ENCODE assay signal across 8 cellular contexts in the genomic region with DNA sequence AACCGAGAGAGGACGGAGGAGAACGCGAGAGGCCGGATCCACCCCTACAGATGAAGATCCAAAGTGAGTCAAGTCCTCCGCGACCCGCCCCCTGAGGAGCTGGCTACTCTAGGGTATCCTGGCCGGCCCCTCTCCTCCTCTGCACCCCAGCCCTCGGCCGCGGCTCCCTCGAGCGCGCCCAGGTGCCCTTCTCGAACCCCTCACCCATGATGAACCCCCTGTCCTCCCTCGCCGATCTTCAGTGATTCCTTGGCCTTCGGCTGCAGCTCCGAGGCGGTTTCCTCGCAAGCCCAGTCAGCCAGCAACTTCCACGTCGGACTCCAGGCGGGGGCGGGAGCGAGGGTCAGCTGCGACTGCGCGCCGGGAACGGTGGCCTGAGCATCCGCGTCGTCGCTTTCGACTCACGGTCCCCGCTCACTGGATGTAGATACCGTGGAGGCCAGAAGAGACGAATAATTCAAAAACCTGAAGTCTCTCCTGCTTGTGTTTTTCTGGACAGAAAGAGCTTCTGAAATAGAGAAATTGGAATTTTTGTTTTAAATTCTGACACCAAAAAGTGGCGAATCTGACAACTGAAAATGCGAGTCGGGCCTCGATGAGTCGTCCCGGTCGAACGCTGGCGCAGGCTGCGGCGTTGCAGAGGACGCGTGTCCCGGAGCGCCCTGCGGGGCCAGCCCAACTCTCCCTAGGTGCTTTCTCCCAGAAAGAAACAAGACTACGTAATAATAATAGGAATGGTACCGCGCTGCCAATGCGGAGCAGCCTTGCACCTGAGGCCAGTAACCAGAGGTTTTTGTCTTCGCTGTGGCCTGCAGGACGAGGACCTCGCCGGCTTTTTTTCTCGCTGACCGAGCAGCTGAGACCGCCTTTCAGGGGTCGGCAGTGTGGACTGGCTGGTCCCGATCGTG. TPM values are rescaled to one million over a fixed set of nuclear protein-coding genes. Genes with fewer than 3 reads are reported as not detected.
DNase-seq lines count a peak whose midpoint lies in the region; ATAC-seq and TF ChIP-seq lines count a peak whose summit lies in the region.

A gene (minus strand): TSS at position 335 of the 908 bp plus-strand sequence. CDS start 127 bp downstream, at position 208.

- H3K36me3 Mint-ChIP-seq in activated T-helper 1 cell treated with anti-CD3 and anti-CD28 coated beads, Interleukin-12 subunit alpha, Interleukin-12 subunit beta, Interleukin-2, Interleukin-4 antibody, amounts not matched to agents 30 ng/mL and 10 ng/mL and 1 ng/mL, durations not matched to agents 14 hours and 24 hours and 36 hours (ENCODE audit: low read depth): peaks cover 2% of the 10 kb centered on the region
- H3K36me3 Mint-ChIP-seq in naive thymus-derived CD4-positive, alpha-beta T cell: no peaks in the 10 kb centered on the region
- no peaks in the 10 kb centered on the region for H3K36me3 Mint-ChIP-seq in stimulated activated memory B cell treated with anti-CD40 and anti-IgM and Interleukin-4, amounts not matched to agents 10 μg/mL and 1 μg/mL and 100 μg/mL, for 72 hours

- peaks cover 25% of the 10 kb centered on the region for H3K4me1 Mint-ChIP-seq in activated T-helper 1 cell treated with anti-CD3 and anti-CD28 coated beads, Interleukin-12 subunit alpha, Interleukin-12 subunit beta, Interleukin-2, Interleukin-4 antibody, amounts not matched to agents 30 ng/mL and 10 ng/mL and 1 ng/mL, durations not matched to agents 14 hours and 24 hours and 36 hours (ENCODE audit: low read depth)
- peaks cover 16 to 45% (median 30%) of the 10 kb centered on the region in 7 donors for H3K4me1 Mint-ChIP-seq in naive thymus-derived CD4-positive, alpha-beta T cell
- peaks cover 26% of the 10 kb centered on the region for H3K4me1 Mint-ChIP-seq in stimulated activated memory B cell treated with anti-CD40 and anti-IgM and Interleukin-4, amounts not matched to agents 10 μg/mL and 1 μg/mL and 100 μg/mL, for 72 hours

- peaks cover 9% of the 10 kb centered on the region for H3K27me3 Mint-ChIP-seq in activated T-helper 1 cell treated with anti-CD3 and anti-CD28 coated beads, Interleukin-12 subunit alpha, Interleukin-12 subunit beta, Interleukin-2, Interleukin-4 antibody, amounts not matched to agents 30 ng/mL and 10 ng/mL and 1 ng/mL, durations not matched to agents 14 hours and 24 hours and 36 hours (ENCODE audit: insufficient read depth)
- peaks cover 0 to 11% (median 2%) of the 10 kb centered on the region in 5 donors for H3K27me3 Mint-ChIP-seq in naive thymus-derived CD4-positive, alpha-beta T cell
- no peaks in the 10 kb centered on the region for H3K27me3 Mint-ChIP-seq in stimulated activated memory B cell treated with anti-CD40 and anti-IgM and Interleukin-4, amounts not matched to agents 10 μg/mL and 1 μg/mL and 100 μg/mL, for 72 hours

- peak within 1 kb of the TSS; percentile 60 for H3K27ac ChIP-seq in DOHH2 (ENCODE audit: low read depth, low read length)
- peak within 1 kb of the TSS; percentile 68 for H3K27ac ChIP-seq in KMS-11
- peak within 1 kb of the TSS; percentile 85 for H3K27ac ChIP-seq in naive thymus-derived CD4-positive, alpha-beta T cell (ENCODE audit: low read depth, low read length)

- H3K9ac ChIP-seq in KMS-11: peak within 1 kb of the TSS; percentile 78

- H3K79me2 ChIP-seq in DOHH2 (ENCODE audit: control insufficient read depth, low read length): peaks cover 54% of the 10 kb centered on the region
- peaks cover 24% of the 10 kb centered on the region; the same call in 1 of the 2 replicates for H3K79me2 ChIP-seq in KMS-11 (ENCODE audit: insufficient read depth, low read depth)

- POLR2A ChIA-PET in naive thymus-derived CD4-positive, alpha-beta T cell (lab: Charles Lee): interaction anchor here (0.6 to 2.0 kb wide), 5 partner anchors 422 to 654 kb away, joined by 3 to 9 read pairs (median 3); a partner anchor contains a TSS

- H3K4me2 ChIP-seq in DOHH2 (ENCODE audit: low read length) (peak within 1 kb of the TSS; percentile 96), KMS-11 (peak within 1 kb of the TSS; percentile 95)

- H3K27me3 ChIP-seq in DOHH2 (ENCODE audit: control insufficient read depth, low read length) (no peaks in the 10 kb centered on the region), KMS-11 (ENCODE audit: insufficient read depth, low read depth) (no peaks in the 10 kb centered on the region)
- H3K27me3 ChIP-seq in naive thymus-derived CD4-positive, alpha-beta T cell (ENCODE audit: control insufficient read depth in 2 of 2, insufficient read depth in 2 of 2, low read length in 2 of 2): no peaks in the 10 kb centered on the region

- no peaks in the 10 kb centered on the region for H3K9me3 ChIP-seq in DOHH2 (ENCODE audit: control insufficient read depth, insufficient read depth, low read length)
- no peaks in the 10 kb centered on the region for H3K9me3 ChIP-seq in naive thymus-derived CD4-positive, alpha-beta T cell (ENCODE audit: control insufficient read depth in 2 of 3, low read length in 3 of 3)

- TF ChIP-seq CTCF in DOHH2 (IDR thresholded peaks at IDR 0.05; ENCODE audit: low read depth, low read length, poor library complexity, severe bottlenecking): no peak
- no peak for TF ChIP-seq CTCF in KMS-11 (conservative IDR thresholded peaks at IDR 0.05; ENCODE audit: low read depth, low read length)

- H4K20me1 ChIP-seq in DOHH2 (ENCODE audit: control insufficient read depth, insufficient read depth, low read depth, low read length): 0 out of 2 replicates have a peak, but pooled peaks cover 4% of the 10 kb centered on the region
- H4K20me1 ChIP-seq in KMS-11 (ENCODE audit: insufficient read depth): no peaks in the 10 kb centered on the region

- H3K27ac Mint-ChIP-seq in activated T-helper 1 cell treated with anti-CD3 and anti-CD28 coated beads, Interleukin-12 subunit alpha, Interleukin-12 subunit beta, Interleukin-2, Interleukin-4 antibody, amounts not matched to agents 30 ng/mL and 10 ng/mL and 1 ng/mL, durations not matched to agents 14 hours and 24 hours and 36 hours: peak within 1 kb of the TSS; percentile 95
- H3K27ac Mint-ChIP-seq in naive thymus-derived CD4-positive, alpha-beta T cell: peak within 1 kb of the TSS; percentile 82 to 98 (median 95)
- peak within 1 kb of the TSS; percentile 96 for H3K27ac Mint-ChIP-seq in stimulated activated memory B cell treated with anti-CD40 and anti-IgM and Interleukin-4, amounts not matched to agents 10 μg/mL and 1 μg/mL and 100 μg/mL, for 72 hours

- H3K4me3 Mint-ChIP-seq in activated T-helper 1 cell treated with anti-CD3 and anti-CD28 coated beads, Interleukin-12 subunit alpha, Interleukin-12 subunit beta, Interleukin-2, Interleukin-4 antibody, amounts not matched to agents 30 ng/mL and 10 ng/mL and 1 ng/mL, durations not matched to agents 14 hours and 24 hours and 36 hours: peak within 1 kb of the TSS; percentile 99
- H3K4me3 Mint-ChIP-seq in naive thymus-derived CD4-positive, alpha-beta T cell: peak within 1 kb of the TSS; percentile 92 to 99 (median 98)
- peak within 1 kb of the TSS; percentile 92 for H3K4me3 Mint-ChIP-seq in stimulated activated memory B cell treated with anti-CD40 and anti-IgM and Interleukin-4, amounts not matched to agents 10 μg/mL and 1 μg/mL and 100 μg/mL, for 72 hours

- H2AFZ ChIP-seq in KMS-11 (ENCODE audit: low read depth): peak within 1 kb of the TSS; percentile 90

- peaks cover 10% of the 10 kb centered on the region for H3K36me3 ChIP-seq in DOHH2 (ENCODE audit: control insufficient read depth, low read length)
- no peaks in the 10 kb centered on the region for H3K36me3 ChIP-seq in KMS-11 (ENCODE audit: insufficient read depth)
- peaks cover 0 to 7% (median 0%) of the 10 kb centered on the region in 3 experiments for H3K36me3 ChIP-seq in naive thymus-derived CD4-positive, alpha-beta T cell (ENCODE audit: control insufficient read depth in 2 of 3, insufficient read depth in 3 of 3, low read length in 3 of 3)

- DNase-seq in RPMI7951 (ENCODE audit: low read depth) (peak; percentile 85), fibroblast of gingiva (ENCODE audit: low read depth) (peak; percentile 89)
- peak; percentile 68 for DNase-seq in activated T-helper 1 cell treated with anti-CD3 and anti-CD28 coated beads, Interleukin-12 subunit alpha, Interleukin-12 subunit beta, Interleukin-2, Interleukin-4 antibody, amounts not matched to agents 30 ng/mL and 10 ng/mL and 1 ng/mL, durations not matched to agents 14 hours and 24 hours and 36 hours (ENCODE audit: low spot score)
- DNase-seq in naive thymus-derived CD4-positive, alpha-beta T cell: peak; percentile 41 to 85 (median 65)

- intact Hi-C loops in activated T-helper 1 cell treated with anti-CD3 and anti-CD28 coated beads, Interleukin-12 subunit alpha, Interleukin-12 subunit beta, Interleukin-2, Interleukin-4 antibody, amounts not matched to agents 30 ng/mL and 10 ng/mL and 1 ng/mL, durations not matched to agents 14 hours and 24 hours and 36 hours (cut with micrococcal nuclease): loop anchor here (1.0 to 5.0 kb wide), 5 partner anchors 127 to 470 kb away; a partner anchor contains a TSS
- intact Hi-C loops in naive thymus-derived CD4-positive, alpha-beta T cell (cut with micrococcal nuclease): loop anchor here (1.0 to 5.0 kb wide), 6 partner anchors 125 to 1140 kb away; a partner anchor contains a TSS

- H3K4me1 ChIP-seq in DOHH2 (ENCODE audit: control insufficient read depth, low read length) (peaks cover 17% of the 10 kb centered on the region), KMS-11 (ENCODE audit: low read depth, poor library complexity, severe bottlenecking) (peaks cover 17% of the 10 kb centered on the region)
- H3K4me1 ChIP-seq in naive thymus-derived CD4-positive, alpha-beta T cell (ENCODE audit: control insufficient read depth in 2 of 2, insufficient read depth in 2 of 2, low read length in 2 of 2): peaks cover 0 to 15% of the 10 kb centered on the region in 2 donors

- no peaks in the 10 kb centered on the region for H3K9me3 Mint-ChIP-seq in activated T-helper 1 cell treated with anti-CD3 and anti-CD28 coated beads, Interleukin-12 subunit alpha, Interleukin-12 subunit beta, Interleukin-2, Interleukin-4 antibody, amounts not matched to agents 30 ng/mL and 10 ng/mL and 1 ng/mL, durations not matched to agents 14 hours and 24 hours and 36 hours
- H3K9me3 Mint-ChIP-seq in naive thymus-derived CD4-positive, alpha-beta T cell: no peaks in the 10 kb centered on the region
- H3K9me3 Mint-ChIP-seq in stimulated activated memory B cell treated with anti-CD40 and anti-IgM and Interleukin-4, amounts not matched to agents 10 μg/mL and 1 μg/mL and 100 μg/mL, for 72 hours: no peaks in the 10 kb centered on the region

- no peaks in the 10 kb centered on the region for H3F3A ChIP-seq in DOHH2 (ENCODE audit: control insufficient read depth, insufficient read depth)

- peak; percentile 78 for ATAC-seq in GM21786 (IDR thresholded peaks at IDR 0.05; ENCODE audit: unreplicated experiment)
- peak; percentile 88 for ATAC-seq in naive thymus-derived CD4-positive, alpha-beta T cell
- ATAC-seq in stimulated activated memory B cell treated with anti-CD40 and anti-IgM and Interleukin-4, amounts not matched to agents 10 μg/mL and 1 μg/mL and 100 μg/mL, for 72 hours: peak; percentile 91

- H3K4me3 ChIP-seq in DOHH2 (ENCODE audit: low read length): peak within 1 kb of the TSS; percentile 100
- no peak within 1 kb of the TSS for H3K4me3 ChIP-seq in KMS-11 (IDR thresholded peaks at IDR 0.05; ENCODE audit: insufficient read depth, low read depth, low read length)
- H3K4me3 ChIP-seq in naive thymus-derived CD4-positive, alpha-beta T cell (ENCODE audit: low read length): peak within 1 kb of the TSS; percentile 97

- CTCF ChIA-PET in naive thymus-derived CD4-positive, alpha-beta T cell (lab: Charles Lee): interaction anchor here (0.6 to 1.7 kb wide), 5 partner anchors 16 to 432 kb away, joined by 3 to 4 read pairs (median 3); a partner anchor contains a TSS

- no peaks in the 10 kb centered on the region for H3K9me2 ChIP-seq in DOHH2 (replicated peaks; ENCODE audit: control insufficient read depth, low read length)

RNA-seq across cellular contexts. Expression of the gene that starts here (rescaled TPM):
- 49.9 and 69.8 TPM in 2 replicates for total RNA-seq in RPMI7951 (2014; rRNA removed; shearing (Covaris generic))
- total RNA-seq in activated T-helper 1 cell treated with anti-CD3 and anti-CD28 coated beads, Interleukin-12 subunit alpha, Interleukin-12 subunit beta, Interleukin-2, Interleukin-4 antibody, amounts not matched to agents 30 ng/mL and 10 ng/mL and 1 ng/mL, durations not matched to agents 14 hours and 24 hours and 36 hours: 70.8 and 76.9 TPM in 2 replicates
- 10 to 100 TPM; 26.2 to 48.4 (median 39.3) TPM for total RNA-seq in naive thymus-derived CD4-positive, alpha-beta T cell
- polyA plus RNA-seq in naive thymus-derived CD4-positive, alpha-beta T cell: 10 to 100 TPM; 28.9 to 31.6 TPM
